17 cellular contexts compared by ENCODE assay signal in the genomic region with DNA sequence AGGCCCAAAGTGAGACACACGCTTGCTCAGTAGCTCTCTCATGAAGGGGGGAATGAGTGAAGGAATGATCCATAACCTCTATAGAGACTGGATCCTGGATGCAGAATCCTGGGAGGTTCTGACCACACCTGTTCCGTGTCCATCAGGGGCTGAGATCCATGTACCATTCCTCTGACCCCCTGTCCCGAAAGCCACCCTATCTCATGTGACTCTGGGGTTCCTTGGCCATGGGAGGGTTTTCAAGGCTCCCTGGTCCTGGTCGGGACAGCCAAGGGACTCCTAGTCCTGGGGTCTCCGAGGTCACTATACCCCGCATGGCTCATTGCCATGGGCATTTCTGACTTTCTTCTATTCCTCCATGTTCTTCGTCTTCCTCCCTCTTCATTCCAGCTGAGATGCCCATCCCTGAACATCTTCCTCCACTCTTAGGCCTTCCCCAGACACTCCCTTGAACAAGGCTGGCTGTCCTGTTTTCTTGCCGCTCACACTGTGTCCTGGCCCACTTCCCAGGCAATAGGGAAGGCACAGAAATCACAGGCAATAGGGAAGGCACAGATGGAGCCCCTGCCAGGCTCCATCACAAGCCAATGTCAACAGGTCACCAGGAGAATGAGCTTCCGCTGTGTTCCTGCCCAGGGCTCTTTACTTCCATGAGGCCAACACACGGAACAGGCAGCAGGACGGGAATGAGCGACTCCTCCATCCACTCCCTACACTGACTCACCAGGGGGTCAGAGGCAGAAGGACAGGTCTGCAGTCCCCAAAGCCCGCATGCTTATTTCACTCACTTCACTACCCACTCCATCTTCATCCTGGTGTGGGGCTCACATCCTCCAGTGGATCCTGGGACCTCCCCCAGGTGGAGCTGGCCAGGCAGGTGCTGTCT. TPM values are rescaled to one million over a fixed set of nuclear protein-coding genes. Genes with fewer than 3 reads are reported as not detected.
A peak's percentile ranks its signal among the peaks of the same experiment; 100 is the strongest.
DNase-seq lines count a peak whose midpoint lies in the region; ATAC-seq and TF ChIP-seq lines count a peak whose summit lies in the region.
"Had no signal": no experiment of that assay in that cellular context is flagged by ENCODE, and none has a peak within 500 bp of the region (broad histone marks: within the 10 kb centered on the region; RNA-seq: fewer than 3 reads in every experiment).

No MANE protein-coding gene starts in this region.

- no peak for TF ChIP-seq EP300 in transverse colon (IDR thresholded peaks at IDR 0.05; ENCODE audit: low read depth)
- no peak for TF ChIP-seq EP300 in ovary (IDR thresholded peaks at IDR 0.05)

- H3K4me1 ChIP-seq in mucosa of stomach (ENCODE audit: control insufficient read depth, insufficient read depth, low read length) = peaks cover 17% of the 10 kb centered on the region
- H3K4me1 ChIP-seq in transverse colon = peaks cover 3 to 22% (median 9%) of the 10 kb centered on the region in 4 donors
- no peaks in the 10 kb centered on the region for H3K4me1 ChIP-seq in ovary (ENCODE audit: insufficient read depth)
- H3K4me1 ChIP-seq: HAP-1 had no signal

- H3K9ac ChIP-seq in mucosa of stomach (ENCODE audit: low read length) = peak overlapping the region; percentile 74

- intact Hi-C loops in transverse colon (cut with DNase I; ENCODE audit: low total_unique reads) = no loop called here
- intact Hi-C loops in ovary (cut with DNase I) = no loop called here

- TF ChIP-seq CTCF in transverse colon (IDR thresholded peaks at IDR 0.05) (no peak), ovary (IDR thresholded peaks at IDR 0.05) (no peak)

- TF ChIP-seq POLR2A in transverse colon (IDR thresholded peaks at IDR 0.05) = peak; percentile 42
- no peak for TF ChIP-seq POLR2A in ovary (IDR thresholded peaks at IDR 0.05)

- 42% methylated on average over 13 of the region's 13 CpGs; no CpG with 5 or more reads in 1 of the 2 donors for WGBS in transverse colon (ENCODE audit: low coverage in 1 of 2), 2 donors
- 74 to 75% (median 74%) methylated on average over 13 of the region's 13 CpGs for WGBS in ovary, 3 donors

- no peaks in the 10 kb centered on the region for H3K9me3 ChIP-seq in mucosa of stomach (ENCODE audit: control insufficient read depth, low read length)
- no peaks in the 10 kb centered on the region for H3K9me3 ChIP-seq in transverse colon
- no peaks in the 10 kb centered on the region for H3K9me3 ChIP-seq in ovary
- H3K9me3 ChIP-seq: HAP-1 had no signal

- in situ Hi-C loops in transverse colon (cut with MboI; ENCODE audit: low pct_ligation_motif_present in 1 of 4, low pct_unique_long_range_greater_than_20kb in 1 of 4, low sequenced_read_pairs in 3 of 4) = no loop called here

- peak overlapping the region; percentile 14 for H3K4me3 ChIP-seq in mucosa of stomach (ENCODE audit: low read length)
- peak overlapping the region in 3 of 4 donors; percentile 35 to 52 (median 45) for H3K4me3 ChIP-seq in transverse colon
- H3K4me3 ChIP-seq in ovary = no peak overlapping the region
- H3K4me3 ChIP-seq: HAP-1 had no signal

- ATAC-seq in HG02623 (IDR thresholded peaks at IDR 0.05; ENCODE audit: unreplicated experiment) (no peak), HG03439 (IDR thresholded peaks at IDR 0.05; ENCODE audit: unreplicated experiment) (no peak)
- ATAC-seq: Panc1, Right ventricle myocardium inferior had no signal

- H3K27me3 ChIP-seq in mucosa of stomach (ENCODE audit: control insufficient read depth, insufficient read depth, low read length) (no peaks in the 10 kb centered on the region), transverse colon (no peaks in the 10 kb centered on the region), ovary (no peaks in the 10 kb centered on the region)

- H3K36me3 ChIP-seq in mucosa of stomach (ENCODE audit: control insufficient read depth, insufficient read depth, low read length) (peaks cover 10% of the 10 kb centered on the region), transverse colon (peaks cover 0 to 5% (median 3%) of the 10 kb centered on the region in 4 donors), ovary (no peaks in the 10 kb centered on the region)
- H3K36me3 ChIP-seq: HAP-1 had no signal

- peak; percentile 42 for DNase-seq in NCI-H2029 (lab: John Stamatoyannopoulos, UW)
- DNase-seq in cerebellum (ENCODE audit: low spot score) = peak; percentile 73
- DNase-seq in transverse colon = peak; percentile 69
- no peak for DNase-seq in ovary
- DNase-seq: Calu3; CD4-positive, CD25-positive, alpha-beta regulatory T cell; DMS79 treated with DMSO at 0.1 percent for 48 hours; GF-D8; NCI-H446; NCI-H748 treated with DMSO at 0.1 percent for 48 hours had no signal

- peak overlapping the region; percentile 81 to 87 (median 84) for H3K27ac ChIP-seq in transverse colon
- H3K27ac ChIP-seq in ovary = no peak overlapping the region
- H3K27ac ChIP-seq: HL-60 had no signal

RNA-seq across cellular contexts. Expression of a gene that starts 3.2 kb away (rescaled TPM):
- total RNA-seq in cerebellum (0.45 TPM), transverse colon (1,000 to 10,000 TPM in 3 of 4 donors, 10 to 100 TPM in 1; 95.5 to 1,964 (median 1,677) TPM), ovary (1 to 10 TPM in 2 of 7 donors, under 1 TPM in 1, not detected in 4; 0.27 to 1.5 (median 1.3) TPM)
- polyA plus RNA-seq in ovary = not detected
- total RNA-seq: CD4-positive, CD25-positive, alpha-beta regulatory T cell; Right ventricle myocardium inferior had no signal
- polyA plus RNA-seq: CD4-positive, CD25-positive, alpha-beta regulatory T cell had no signal

RNA-seq across cellular contexts. Expression of a gene that starts 23.5 kb away (rescaled TPM):
- total RNA-seq in cerebellum (0.36 TPM), transverse colon (1,000 to 10,000 TPM in 3 of 4 donors, 10 to 100 TPM in 1; 26.3 to 2,498 (median 1,946) TPM), ovary (under 1 TPM in 2 of 7 donors, not detected in 5; 0.08 to 0.55 TPM)
- not detected for polyA plus RNA-seq in ovary
- total RNA-seq: CD4-positive, CD25-positive, alpha-beta regulatory T cell; Right ventricle myocardium inferior had no signal
- polyA plus RNA-seq: CD4-positive, CD25-positive, alpha-beta regulatory T cell had no signal

RNA-seq across cellular contexts. Expression of a gene that starts 43.7 kb away (rescaled TPM):
- total RNA-seq in cerebellum (0.27 TPM), transverse colon (100 to 1,000 TPM in 2 of 4 donors, 10 to 100 TPM in 2; 33.8 to 209 (median 104) TPM), ovary (under 1 TPM in 4 of 7 donors, not detected in 3; 0.10 to 0.84 (median 0.29) TPM)
- under 1 TPM in 1 of 2 donors, not detected in 1; 0.07 TPM for polyA plus RNA-seq in ovary
- total RNA-seq: CD4-positive, CD25-positive, alpha-beta regulatory T cell; Right ventricle myocardium inferior had no signal
- polyA plus RNA-seq: CD4-positive, CD25-positive, alpha-beta regulatory T cell had no signal

Comparison
In these comparisons a context has a peak if more than half of its experiments do, and no peak if none do; other contexts are left out.
1. DNase-seq: peak in NCI-H2029 (single experiment), cerebellum (single experiment) and transverse colon (single experiment); none in ovary (0 of 5).
2. H3K27ac ChIP-seq: peak in transverse colon (4 of 4); none in ovary (0 of 2).
3. RNA of a gene that starts 3.2 kb away (total RNA-seq): 95.5 to 1,964 TPM in transverse colon; 0.45 TPM in cerebellum (single experiment) and 0.27 to 1.5 TPM in ovary; every median in the first group is over 10 times any median in the second.
4. RNA of a gene that starts 23.5 kb away (total RNA-seq): 26.3 to 2,498 TPM in transverse colon; 0.36 TPM in cerebellum (single experiment) and 0.08 to 0.55 TPM in ovary; every median in the first group is over 10 times any median in the second.
5. RNA of a gene that starts 43.7 kb away (total RNA-seq): 33.8 to 209 TPM in transverse colon; 0.27 TPM in cerebellum (single experiment) and 0.10 to 0.84 TPM in ovary; every median in the first group is over 10 times any median in the second.